ENCODE assay signal across 8 cellular contexts in genomic region chr10:104327745-104328635, GRCh38. TPM values are rescaled to one million over a fixed set of nuclear protein-coding genes. Genes with fewer than 3 reads are reported as not detected.
A peak's percentile ranks its signal among the peaks of the same experiment; 100 is the strongest.
DNase-seq lines count a peak whose midpoint lies in the region; ATAC-seq and TF ChIP-seq lines count a peak whose summit lies in the region.

No MANE protein-coding gene starts in this region.

- peak; percentile 45 for TF ChIP-seq CTCF in chondrocyte (IDR thresholded peaks at IDR 0.05)
- no peak for TF ChIP-seq CTCF in lung (IDR thresholded peaks at IDR 0.05; ENCODE audit: control extremely low read depth, extremely low read depth)
- TF ChIP-seq CTCF in tibial artery (IDR thresholded peaks at IDR 0.05) = no peak

- peaks cover 76% of the 10 kb centered on the region for H3K4me1 Mint-ChIP-seq in chondrocyte (ENCODE audit: low read depth)

- intact Hi-C loops in tibial artery (cut with DNase I; ENCODE audit: low total_unique reads) = no loop called here

- peak overlapping the region; percentile 65 for H3K9ac ChIP-seq in NT2/D1 (ENCODE audit: insufficient read length, low read depth)

- H3K9me3 Mint-ChIP-seq in chondrocyte (ENCODE audit: low read depth) = no peaks in the 10 kb centered on the region

- H3K36me3 ChIP-seq in NT2/D1 (ENCODE audit: insufficient read depth, insufficient read length, low read length) (peaks cover 24% of the 10 kb centered on the region), lung (ENCODE audit: control insufficient read depth in 2 of 2, insufficient read depth in 2 of 2, low read length in 2 of 2) (peaks cover 0 to 7% of the 10 kb centered on the region in 2 donors), tibial artery (no peaks in the 10 kb centered on the region)

- peak overlapping the region; percentile 50 for H3K4me3 Mint-ChIP-seq in chondrocyte (ENCODE audit: unreplicated experiment)

- no peaks in the 10 kb centered on the region for H3K36me3 Mint-ChIP-seq in chondrocyte (ENCODE audit: low read depth)

- DNase-seq in Daoy (ENCODE audit: low read depth) (peak; percentile 88), NT2/D1 (ENCODE audit: low read depth, low spot score) (no peak), chondrocyte (ENCODE audit: low spot score) (no peak), lung (ENCODE audit: low spot score) (no peak), tibial artery (peak in 1 of 2 donors; percentile 70), NCI-H128 (lab: John Stamatoyannopoulos, UW; ENCODE audit: unreplicated experiment) (no peak), NCI-H1048 (lab: John Stamatoyannopoulos, UW) (no peak)

- no peaks in the 10 kb centered on the region for H3K27me3 ChIP-seq in NT2/D1 (ENCODE audit: insufficient read depth, insufficient read length)
- H3K27me3 ChIP-seq in lung (ENCODE audit: control insufficient read depth, insufficient read depth) = no peaks in the 10 kb centered on the region
- H3K27me3 ChIP-seq in tibial artery = no peaks in the 10 kb centered on the region

- peaks cover 32% of the 10 kb centered on the region for H3K4me1 ChIP-seq in NT2/D1 (ENCODE audit: insufficient read depth, insufficient read length)
- peaks cover 60 to 79% of the 10 kb centered on the region in 2 donors for H3K4me1 ChIP-seq in lung (ENCODE audit: control insufficient read depth in 2 of 2, insufficient read depth in 2 of 2, low read length in 2 of 2)
- H3K4me1 ChIP-seq in tibial artery = peaks cover 18 to 99% (median 91%) of the 10 kb centered on the region in 4 donors

- H3K9me3 ChIP-seq in NT2/D1 (ENCODE audit: insufficient read depth, low read length) (no peaks in the 10 kb centered on the region), lung (ENCODE audit: control insufficient read depth in 2 of 2, insufficient read depth in 1 of 2, low read length in 1 of 2) (no peaks in the 10 kb centered on the region), tibial artery (no peaks in the 10 kb centered on the region)

- peak overlapping the region; percentile 97 for H3K27ac Mint-ChIP-seq in chondrocyte (ENCODE audit: unreplicated experiment)

- H3K27ac ChIP-seq in lung (ENCODE audit: low read depth in 1 of 2, low read length in 1 of 2) (peak overlapping the region; percentile 83 to 94), tibial artery (peak overlapping the region; percentile 80 to 89)

- H3K4me3 ChIP-seq in NT2/D1 (ENCODE audit: insufficient read length, low read depth) (peak overlapping the region; percentile 29), lung (no peak overlapping the region), tibial artery (peak overlapping the region; percentile 9 to 18)

- no peak for ATAC-seq in lung (ENCODE audit: insufficient read depth, low FRiP score)
- no peak for ATAC-seq in GM18907 (IDR thresholded peaks at IDR 0.05; ENCODE audit: unreplicated experiment)

- no peaks in the 10 kb centered on the region for H3K27me3 Mint-ChIP-seq in chondrocyte (ENCODE audit: low read depth)

- 20 to 35% methylated on average over 20 of the region's 20 CpGs for WGBS in lung, 2 donors

RNA-seq across cellular contexts. Expression of gene ITPRIP, which starts 10.3 kb away (rescaled TPM):
- 3.2 and 3.3 TPM in 2 replicates for total RNA-seq in Daoy (2014; rRNA removed; shearing (Covaris generic))
- total RNA-seq in chondrocyte = 10.3 to 14.5 TPM (median 14.1 TPM) in 3 replicates
- total RNA-seq in lung = 10 to 100 TPM; 23.8 to 36.0 TPM
- polyA plus RNA-seq in lung = 10 to 100 TPM; 21.7 to 44.7 TPM

RNA-seq across cellular contexts. Expression of gene CFAP58, which starts 25.6 kb away (rescaled TPM):
- 0.06 TPM in 2 replicates for total RNA-seq in Daoy (2014; rRNA removed; shearing (Covaris generic))
- total RNA-seq in chondrocyte (0.13 to 0.27 TPM (median 0.15 TPM) in 3 replicates), lung (1 to 10 TPM; 5.0 to 5.4 TPM)
- polyA plus RNA-seq in lung = 1 to 10 TPM; 1.4 to 2.2 TPM

RNA-seq across cellular contexts. Expression of gene GSTO2, which starts 59.0 kb away (rescaled TPM):
- 0.06 and 0.48 TPM in 2 replicates for total RNA-seq in Daoy (2014; rRNA removed; shearing (Covaris generic))
- total RNA-seq in chondrocyte = 0.28 to 0.73 TPM (median 0.32 TPM) in 3 replicates
- 10 to 100 TPM; 10.6 to 13.5 TPM for total RNA-seq in lung
- polyA plus RNA-seq in lung = 10 to 100 TPM in 1 of 2 donors, 1 to 10 TPM in 1; 6.6 to 25.9 TPM
